In the genomic region with DNA sequence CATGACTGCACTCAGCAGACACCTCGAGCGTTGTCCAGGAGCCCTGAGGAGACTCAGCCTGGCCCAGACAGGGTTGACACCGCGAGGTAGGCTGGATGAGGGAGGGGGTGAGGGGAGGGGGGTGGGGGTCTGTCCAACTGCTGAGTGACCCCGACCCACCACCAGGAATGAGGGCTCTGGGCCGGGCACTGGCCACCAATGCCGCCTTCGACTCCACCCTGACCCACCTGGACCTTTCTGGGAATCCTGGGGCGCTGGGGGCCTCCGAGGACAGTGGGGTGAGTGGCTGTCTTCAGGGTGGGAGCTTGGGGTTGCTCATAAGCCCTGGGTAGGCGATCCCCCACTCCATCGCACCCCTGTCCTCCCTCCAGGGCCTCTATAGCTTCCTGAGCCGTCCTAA, we compare ENCODE assay signal across 24 cellular contexts. TPM values are rescaled to one million over a fixed set of nuclear protein-coding genes. Genes with fewer than 3 reads are reported as not detected.
"Had no signal": no experiment of that assay in that cellular context is flagged by ENCODE, and none has a peak within 500 bp of the region (broad histone marks: within the 10 kb centered on the region; RNA-seq: fewer than 3 reads in every experiment).

No MANE protein-coding gene starts in this region.

- H3K4me2 ChIP-seq: neural progenitor cell had no signal

- H3K4me3 ChIP-seq: mucosa of descending colon, neural progenitor cell, prostate gland, right atrium auricular region, sigmoid colon, thoracic aorta, tibial nerve, upper lobe of left lung had no signal

- H3K27ac ChIP-seq: dorsolateral prefrontal cortex, neural progenitor cell, prostate gland, right atrium auricular region, sigmoid colon, thoracic aorta, tibial nerve, upper lobe of left lung had no signal

- H2AFZ ChIP-seq: neural progenitor cell had no signal

- DNase-seq: dorsolateral prefrontal cortex; effector CD4-positive, alpha-beta T cell; hypothalamus; left ventricle myocardium superior; mesenchymal stem cell; naive B cell; sigmoid colon; stimulated activated CD4-positive, alpha-beta T cell treated with anti-CD3 and anti-CD28 coated beads, Interleukin-2, amount 100 ng/mL, for 24 hours; stimulated activated CD4-positive, alpha-beta T cell treated with anti-CD3 and anti-CD28 coated beads, Interleukin-4, amount 100 ng/mL, for 24 hours; stimulated activated naive CD8-positive, alpha-beta T cell treated with anti-CD3 and anti-CD28 coated beads, Interleukin-15, Interleukin-2, amounts not matched to agents 100 U/mL and 50 U/mL, for 24 hours; substantia nigra had no signal

- H3K4me1 ChIP-seq: neural progenitor cell, prostate gland had no signal

- H3K9ac ChIP-seq: neural progenitor cell had no signal

- H3K36me3 ChIP-seq: neural progenitor cell, prostate gland, right atrium auricular region, sigmoid colon, thoracic aorta, tibial nerve, upper lobe of left lung had no signal

- H3K9me3 ChIP-seq: mucosa of descending colon, prostate gland, right atrium auricular region, thoracic aorta, tibial nerve, upper lobe of left lung had no signal

- FAIRE-seq: colon, frontal cortex, keratinocyte, urothelium cell line had no signal

- ATAC-seq: left ventricle myocardium superior; mucosa of descending colon; stimulated activated memory B cell treated with anti-CD40 and anti-IgM and Interleukin-4, amounts not matched to agents 10 μg/mL and 1 μg/mL and 100 μg/mL, for 72 hours; stimulated activated naive CD8-positive, alpha-beta T cell treated with anti-CD3 and anti-CD28 coated beads, Interleukin-15, Interleukin-2, amounts not matched to agents 100 U/mL and 50 U/mL, for 24 hours had no signal

RNA-seq across cellular contexts. Expression of a gene that starts 2.7 kb away (rescaled TPM):
- total RNA-seq: skeletal muscle tissue had no signal
- polyA plus RNA-seq: keratinocyte had no signal
